9 cellular contexts compared by ENCODE assay signal in genomic region chr13:46995874-46996273, GRCh38.
A peak's percentile ranks its signal among the peaks of the same experiment; 100 is the strongest.
DNase-seq lines count a peak whose midpoint lies in the region; ATAC-seq and TF ChIP-seq lines count a peak whose summit lies in the region.
"Had no signal": no experiment of that assay in that cellular context is flagged by ENCODE, and none has a peak within 500 bp of the region (broad histone marks: within the 10 kb centered on the region; RNA-seq: fewer than 3 reads in every experiment).

No MANE protein-coding gene starts in this region.

- H3K4me1 ChIP-seq in colonic mucosa (no peaks in the 10 kb centered on the region), right lobe of liver (no peaks in the 10 kb centered on the region), testis (no peaks in the 10 kb centered on the region)

- POLR2A ChIA-PET in activated B cell treated with CpG ODN at 0.5 μM for 24 hours (lab: Charles Lee), result interaction anchor here (0.9 kb wide), 1 partner anchor 9 kb away, joined by 3 read pairs; no protein-coding TSS in a partner anchor

- H3K36me3 Mint-ChIP-seq in activated B cell treated with CpG ODN at 0.5 μM for 24 hours (ENCODE audit: low read depth) (no peaks in the 10 kb centered on the region), nephron progenitor cell (ENCODE audit: low read depth) (no peaks in the 10 kb centered on the region)

- intact Hi-C loops in activated B cell treated with CpG ODN at 0.5 μM for 24 hours (cut with micrococcal nuclease), result loop anchor here (2.0 kb wide), 1 partner anchor 13 kb away; no protein-coding TSS in a partner anchor
- intact Hi-C loops in colonic mucosa (cut with DNase I), result no loop called here
- intact Hi-C loops in right lobe of liver (cut with DNase I), result no loop called here
- intact Hi-C loops in testis (cut with DNase I; ENCODE audit: low total_unique reads), result no loop called here

- no peak for TF ChIP-seq CTCF in activated B cell treated with CpG ODN at 0.5 μM for 24 hours (IDR thresholded peaks at IDR 0.05)
- TF ChIP-seq CTCF in nephron progenitor cell (IDR thresholded peaks at IDR 0.05), result no peak
- TF ChIP-seq CTCF in colonic mucosa (IDR thresholded peaks at IDR 0.05), result no peak
- no peak for TF ChIP-seq CTCF in right lobe of liver (IDR thresholded peaks at IDR 0.05)
- TF ChIP-seq CTCF in testis (IDR thresholded peaks at IDR 0.05), result no peak

- ATAC-seq in GM18873 (IDR thresholded peaks at IDR 0.05; ENCODE audit: low FRiP score, unreplicated experiment) (peak; percentile 73), GM21723 (IDR thresholded peaks at IDR 0.05; ENCODE audit: unreplicated experiment) (peak; percentile 96), HG03280 (IDR thresholded peaks at IDR 0.05; ENCODE audit: unreplicated experiment) (peak; percentile 77), activated B cell treated with CpG ODN at 0.5 μM for 24 hours (ENCODE audit: low read depth) (peak; percentile 66), right lobe of liver (no peak)

- 46% methylated on average over 1 of the region's 1 CpG for WGBS in right lobe of liver (ENCODE audit: insufficient coverage, low coverage, low lambda C conversion rate, missing lambda C conversion rate)
- WGBS in testis, 2 donors, result 67 to 72% methylated on average over 1 of the region's 1 CpG

- no peak overlapping the region for H3K9ac ChIP-seq in colonic mucosa (ENCODE audit: low read depth in 2 of 2, low read length in 2 of 2)

- TF ChIP-seq POLR2A in right lobe of liver (IDR thresholded peaks at IDR 0.05), result no peak
- TF ChIP-seq POLR2A in testis (IDR thresholded peaks at IDR 0.05), result no peak

- H3K27ac ChIP-seq in colonic mucosa (no peak overlapping the region), right lobe of liver (no peak overlapping the region), testis (no peak overlapping the region)

- H3K27me3 Mint-ChIP-seq in activated B cell treated with CpG ODN at 0.5 μM for 24 hours (no peaks in the 10 kb centered on the region), nephron progenitor cell (ENCODE audit: low read depth, poor library complexity) (no peaks in the 10 kb centered on the region)

- H3K9me3 ChIP-seq in colonic mucosa, result no peaks in the 10 kb centered on the region
- H3K9me3 ChIP-seq in right lobe of liver, result no peaks in the 10 kb centered on the region
- no peaks in the 10 kb centered on the region for H3K9me3 ChIP-seq in testis

- H3K4me1 Mint-ChIP-seq in activated B cell treated with CpG ODN at 0.5 μM for 24 hours (peaks cover 11% of the 10 kb centered on the region), nephron progenitor cell (no peaks in the 10 kb centered on the region)

- H3K27me3 ChIP-seq in colonic mucosa (no peaks in the 10 kb centered on the region), right lobe of liver (no peaks in the 10 kb centered on the region), testis (no peaks in the 10 kb centered on the region)

- no peak for DNase-seq in activated B cell treated with CpG ODN at 0.5 μM for 24 hours
- no peak for DNase-seq in nephron progenitor cell
- no peak for DNase-seq in colonic mucosa
- no peak for DNase-seq in right lobe of liver
- no peak for DNase-seq in testis
- DNase-seq: foreskin melanocyte had no signal

- CTCF ChIA-PET in activated B cell treated with CpG ODN at 0.5 μM for 24 hours (lab: Charles Lee), result interaction anchor here (1.6 kb wide), 1 partner anchor 33 kb away, joined by 9 read pairs; no protein-coding TSS in a partner anchor

- H3K4me3 Mint-ChIP-seq in activated B cell treated with CpG ODN at 0.5 μM for 24 hours (no peak overlapping the region), nephron progenitor cell (no peak overlapping the region)

- H3K4me3 ChIP-seq in colonic mucosa (no peak overlapping the region), right lobe of liver (no peak overlapping the region), testis (no peak overlapping the region)

- H3K27ac Mint-ChIP-seq in activated B cell treated with CpG ODN at 0.5 μM for 24 hours, result peak overlapping the region; percentile 30
- no peak overlapping the region for H3K27ac Mint-ChIP-seq in nephron progenitor cell

- H3K36me3 ChIP-seq in colonic mucosa (no peaks in the 10 kb centered on the region), right lobe of liver (no peaks in the 10 kb centered on the region), testis (ENCODE audit: low read depth, missing control alignments) (no peaks in the 10 kb centered on the region)

- H3K9me3 Mint-ChIP-seq in activated B cell treated with CpG ODN at 0.5 μM for 24 hours, result no peaks in the 10 kb centered on the region
- H3K9me3 Mint-ChIP-seq in nephron progenitor cell, result no peaks in the 10 kb centered on the region

Comparison
In these comparisons a context has a peak if more than half of its experiments do, and no peak if none do; other contexts are left out.
1. ATAC-seq: peak in GM18873 (single experiment), GM21723 (single experiment), HG03280 (single experiment) and activated B cell treated with CpG ODN at 0.5 μM for 24 hours (single experiment); none in right lobe of liver (0 of 4).